Comparison of ENCODE assay signal across 8 cellular contexts in genomic region chr13:42110410-42111155, GRCh38.
DNase-seq lines count a peak whose midpoint lies in the region; ATAC-seq and TF ChIP-seq lines count a peak whose summit lies in the region.

No MANE protein-coding gene starts in this region.

- no peak for TF ChIP-seq POLR2A in sigmoid colon (IDR thresholded peaks at IDR 0.05)

- H3K4me1 Mint-ChIP-seq in activated naive CD4-positive, alpha-beta T cell treated with anti-CD3 and anti-CD28 coated beads, Interleukin-2, amount 10 ng/mL, durations not matched to agents 7 days and 5 days = peaks cover 6% of the 10 kb centered on the region

- TF ChIP-seq CTCF in sigmoid colon (IDR thresholded peaks at IDR 0.05) = peak; percentile 74 to 85 (median 78)

- H3K4me1 ChIP-seq in sigmoid colon = peaks cover 0 to 15% (median 4%) of the 10 kb centered on the region in 4 donors

- H3K36me3 ChIP-seq in sigmoid colon = no peaks in the 10 kb centered on the region

- H3K27ac ChIP-seq in sigmoid colon = no peak overlapping the region

- DNase-seq in DMS53 treated with DMSO at 0.1 percent for 48 hours (lab: John Stamatoyannopoulos, UW; ENCODE audit: unreplicated experiment) = peak; percentile 63
- DNase-seq in NCI-H774 (lab: John Stamatoyannopoulos, UW) = peak; percentile 4
- DNase-seq in activated naive CD4-positive, alpha-beta T cell treated with anti-CD3 and anti-CD28 coated beads, Interleukin-2, amount 10 ng/mL, durations not matched to agents 7 days and 5 days = peak; percentile 43
- DNase-seq in left cardiac atrium = no peak
- no peak for DNase-seq in sigmoid colon
- no peak for DNase-seq in NCI-H2029 treated with DMSO at 0.1 percent for 48 hours (lab: John Stamatoyannopoulos, UW)

- no peaks in the 10 kb centered on the region for H3K9me3 ChIP-seq in sigmoid colon

- CTCF ChIA-PET in activated naive CD4-positive, alpha-beta T cell treated with anti-CD3 and anti-CD28 coated beads, Interleukin-2, amount 10 ng/mL, durations not matched to agents 7 days and 5 days (lab: Charles Lee) = interaction anchor here (0.6 to 6.5 kb wide), 7 partner anchors 8 to 652 kb away, joined by 3 to 48 read pairs (median 3); no protein-coding TSS in a partner anchor

- ATAC-seq in HG02798 (IDR thresholded peaks at IDR 0.05; ENCODE audit: poor library complexity, unreplicated experiment) (peak; percentile 54), left cardiac atrium (peak; percentile 43 to 67), HG02884 (IDR thresholded peaks at IDR 0.05; ENCODE audit: unreplicated experiment) (no peak)

- H3K27ac Mint-ChIP-seq in activated naive CD4-positive, alpha-beta T cell treated with anti-CD3 and anti-CD28 coated beads, Interleukin-2, amount 10 ng/mL, durations not matched to agents 7 days and 5 days = no peak overlapping the region

- no peaks in the 10 kb centered on the region for H3K36me3 Mint-ChIP-seq in activated naive CD4-positive, alpha-beta T cell treated with anti-CD3 and anti-CD28 coated beads, Interleukin-2, amount 10 ng/mL, durations not matched to agents 7 days and 5 days

- no peak for TF ChIP-seq EP300 in sigmoid colon (IDR thresholded peaks at IDR 0.05)

- no peak overlapping the region for H3K4me3 ChIP-seq in sigmoid colon

- H3K27me3 ChIP-seq in sigmoid colon = no peaks in the 10 kb centered on the region

- intact Hi-C loops in left cardiac atrium (cut with DNase I) (loop anchor here in 1 of 2 donors (5.0 to 10.0 kb wide), 3 partner anchors 226 to 756 kb away; no protein-coding TSS in a partner anchor), sigmoid colon (cut with DNase I) (loop anchor here (2.0 to 10.0 kb wide), 4 partner anchors 70 to 766 kb away; no protein-coding TSS in a partner anchor)

- H3K27me3 Mint-ChIP-seq in activated naive CD4-positive, alpha-beta T cell treated with anti-CD3 and anti-CD28 coated beads, Interleukin-2, amount 10 ng/mL, durations not matched to agents 7 days and 5 days = no peaks in the 10 kb centered on the region

- 20 to 23% methylated on average over 7 of the region's 7 CpGs for WGBS in sigmoid colon, 2 donors

- no peaks in the 10 kb centered on the region for H3K9me3 Mint-ChIP-seq in activated naive CD4-positive, alpha-beta T cell treated with anti-CD3 and anti-CD28 coated beads, Interleukin-2, amount 10 ng/mL, durations not matched to agents 7 days and 5 days

- no peak overlapping the region for H3K4me3 Mint-ChIP-seq in activated naive CD4-positive, alpha-beta T cell treated with anti-CD3 and anti-CD28 coated beads, Interleukin-2, amount 10 ng/mL, durations not matched to agents 7 days and 5 days

Comparison
In these comparisons a context has a peak if more than half of its experiments do, and no peak if none do; other contexts are left out.
1. DNase-seq: peak in DMS53 treated with DMSO at 0.1 percent for 48 hours (single experiment), NCI-H774 (single experiment) and activated naive CD4-positive, alpha-beta T cell treated with anti-CD3 and anti-CD28 coated beads, Interleukin-2, amount 10 ng/mL, durations not matched to agents 7 days and 5 days (single experiment); none in left cardiac atrium (single experiment), sigmoid colon (single experiment) and NCI-H2029 treated with DMSO at 0.1 percent for 48 hours (single experiment).